ENCODE assay signal across 29 cellular contexts in the genomic region with DNA sequence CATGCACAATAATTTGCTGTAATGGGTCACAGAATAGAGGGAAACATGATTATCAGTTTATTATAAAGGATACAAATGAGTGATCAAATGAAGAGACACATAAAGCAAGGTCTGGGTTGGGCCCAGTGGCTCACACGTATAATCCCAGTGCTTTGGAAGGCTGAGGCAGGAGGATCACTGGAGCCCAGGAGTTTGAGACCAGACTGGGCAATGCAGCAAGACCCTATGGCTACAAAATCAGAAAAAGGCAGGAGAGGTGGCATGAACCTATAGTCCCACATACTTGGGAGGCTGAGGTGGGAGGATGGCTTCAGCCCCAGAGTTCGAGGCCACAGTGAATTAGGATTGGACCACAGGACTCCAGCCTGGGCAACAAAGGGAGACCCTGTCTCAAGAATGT.
"Had no signal": no experiment of that assay in that cellular context is flagged by ENCODE, and none has a peak within 500 bp of the region (broad histone marks: within the 10 kb centered on the region; RNA-seq: fewer than 3 reads in every experiment).

No MANE protein-coding gene starts in this region.

- H2AFZ ChIP-seq: hepatocyte had no signal

- H3K4me2 ChIP-seq: hepatocyte had no signal

- H3K4me3 ChIP-seq: colonic mucosa, coronary artery, dorsolateral prefrontal cortex, esophagus muscularis mucosa, esophagus squamous epithelium, gastrocnemius medialis, gastroesophageal sphincter, heart left ventricle, heart right ventricle, hepatocyte had no signal

- ATAC-seq: effector memory CD8-positive, alpha-beta T cell; esophagus mucosa; foreskin keratinocyte; gastrocnemius medialis; gastroesophageal sphincter; heart left ventricle; heart right ventricle had no signal

- H3K27ac Mint-ChIP-seq: dendritic cell treated with granulocyte-macrophage colony-stimulating factor and Interleukin-4, amounts not matched to agents 40 ng/mL and 50 ng/mL, for 4 days; effector memory CD8-positive, alpha-beta T cell; endodermal cell had no signal

- FAIRE-seq: endometrium, endothelial cell of umbilical vein, frontal cortex had no signal

- H3K27me3 ChIP-seq: colonic mucosa, gastrocnemius medialis, hepatocyte had no signal

- H3K4me1 Mint-ChIP-seq: endodermal cell had no signal

- H3K4me1 ChIP-seq: colonic mucosa, esophagus muscularis mucosa, esophagus squamous epithelium, foreskin keratinocyte, gastrocnemius medialis, gastroesophageal sphincter, heart left ventricle, heart right ventricle had no signal

- DNase-seq: colonic mucosa; cortex of kidney; dermis blood vessel endothelial cell; dorsolateral prefrontal cortex; effector CD4-positive, alpha-beta T cell; effector CD8-positive, alpha-beta T cell; effector memory CD4-positive, alpha-beta T cell; effector memory CD8-positive, alpha-beta T cell; endodermal cell; erythroblast; esophagus squamous epithelium; foreskin fibroblast; foreskin keratinocyte; foreskin melanocyte; gastrocnemius medialis; glutamatergic neuron; head of caudate nucleus; heart left ventricle; heart right ventricle had no signal

- H3K9me3 Mint-ChIP-seq: dendritic cell treated with granulocyte-macrophage colony-stimulating factor and Interleukin-4, amounts not matched to agents 40 ng/mL and 50 ng/mL, for 4 days; effector memory CD8-positive, alpha-beta T cell; endodermal cell had no signal

- H3K79me2 ChIP-seq: hepatocyte had no signal

- H3K4me3 Mint-ChIP-seq: dendritic cell treated with granulocyte-macrophage colony-stimulating factor and Interleukin-4, amounts not matched to agents 40 ng/mL and 50 ng/mL, for 4 days; effector memory CD8-positive, alpha-beta T cell; endodermal cell had no signal

- H3K36me3 ChIP-seq: colonic mucosa, esophagus muscularis mucosa, esophagus squamous epithelium, gastrocnemius medialis, gastroesophageal sphincter, heart left ventricle, heart right ventricle had no signal

- H3K27ac ChIP-seq: colonic mucosa, coronary artery, dorsolateral prefrontal cortex, epithelial cell of prostate, esophagus muscularis mucosa, esophagus squamous epithelium, foreskin keratinocyte, gastrocnemius medialis, gastroesophageal sphincter, heart left ventricle, heart right ventricle, hepatocyte had no signal

- H3K9me3 ChIP-seq: colonic mucosa, esophagus muscularis mucosa, esophagus squamous epithelium, gastrocnemius medialis, gastroesophageal sphincter, heart left ventricle, heart right ventricle had no signal
